15 cellular contexts compared by ENCODE assay signal in the genomic region with DNA sequence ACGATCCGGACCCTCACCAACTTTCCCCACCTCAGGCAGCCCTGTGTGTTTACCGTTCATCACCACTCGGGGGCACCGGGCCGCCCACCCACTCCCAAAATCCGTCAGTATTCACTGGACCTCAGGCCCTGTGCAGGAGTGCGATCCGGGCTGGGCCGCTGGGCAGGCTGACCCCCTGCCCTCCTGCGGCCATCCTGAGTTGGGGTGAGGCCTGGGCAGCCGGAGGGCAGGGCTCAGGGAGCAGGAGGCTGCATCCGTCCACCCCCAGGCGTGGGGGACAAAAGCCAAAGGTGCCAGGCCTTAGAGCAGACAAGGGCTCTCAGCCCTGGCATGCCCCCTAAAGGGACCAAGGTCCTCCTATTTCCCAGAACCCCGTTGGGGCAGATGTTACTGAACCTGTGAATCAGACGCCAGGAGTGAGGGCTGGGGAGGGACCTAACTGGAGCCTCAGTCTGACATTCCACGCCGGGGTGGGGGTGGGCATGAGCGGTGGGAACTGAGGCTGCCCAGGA. TPM values are rescaled to one million over a fixed set of nuclear protein-coding genes. Genes with fewer than 3 reads are reported as not detected.
DNase-seq lines count a peak whose midpoint lies in the region; ATAC-seq and TF ChIP-seq lines count a peak whose summit lies in the region.
"Had no signal": no experiment of that assay in that cellular context is flagged by ENCODE, and none has a peak within 500 bp of the region (broad histone marks: within the 10 kb centered on the region; RNA-seq: fewer than 3 reads in every experiment).

No MANE protein-coding gene starts in this region.

- intact Hi-C loops in posterior vena cava (cut with DNase I), result no loop called here

- H3K27ac ChIP-seq in SK-N-SH (ENCODE audit: low read depth in 2 of 2, low read length in 1 of 2), result no peak overlapping the region
- H3K27ac ChIP-seq: 22Rv1 had no signal

- 86% methylated on average over 11 of the region's 19 CpGs for WGBS in SK-N-SH (ENCODE audit: low lambda C conversion rate)

- no peak overlapping the region for H3K9ac ChIP-seq in SK-N-SH
- no peak overlapping the region for H3K9ac ChIP-seq in Loucy (ENCODE audit: low read depth, low read length, poor library complexity, severe bottlenecking)

- no peak overlapping the region for H3K4me3 ChIP-seq in SK-N-SH (ENCODE audit: low read depth in 2 of 2, low read length in 1 of 2)
- no peak overlapping the region for H3K4me3 ChIP-seq in Loucy (ENCODE audit: low read length, poor library complexity, severe bottlenecking)

- H3K9me3 ChIP-seq in SK-N-SH, result no peaks in the 10 kb centered on the region
- no peaks in the 10 kb centered on the region for H3K9me3 ChIP-seq in Loucy (ENCODE audit: insufficient read depth, low read depth, low read length)

- H3K9me2 ChIP-seq in SK-N-SH, result no peaks in the 10 kb centered on the region
- H3K9me2 ChIP-seq in Loucy (replicated peaks; ENCODE audit: low read depth, low read length), result no peaks in the 10 kb centered on the region

- CTCF ChIA-PET in SK-N-SH (lab: Yijun Ruan, JAX), result no interaction called here

- H3F3A ChIP-seq in SK-N-SH (replicated peaks; ENCODE audit: insufficient read depth) (no peaks in the 10 kb centered on the region), Loucy (ENCODE audit: low read depth) (no peaks in the 10 kb centered on the region)

- 0 out of 2 replicates have a peak, but pooled peaks cover 3% of the 10 kb centered on the region for H4K20me1 ChIP-seq in SK-N-SH (ENCODE audit: insufficient read depth)
- no peaks in the 10 kb centered on the region for H4K20me1 ChIP-seq in Loucy (ENCODE audit: insufficient read depth, low read length, poor library complexity, severe bottlenecking)

- H3K79me2 ChIP-seq in SK-N-SH (ENCODE audit: insufficient read depth) (no peaks in the 10 kb centered on the region), Loucy (ENCODE audit: insufficient read depth, low read length) (no peaks in the 10 kb centered on the region)

- TF ChIP-seq RAD21 in SK-N-SH (IDR thresholded peaks at IDR 0.05; ENCODE audit: low read length), result 0 out of 2 replicates have a peak, but pooled peaks have one; percentile 5

- H3K27me3 ChIP-seq in SK-N-SH (ENCODE audit: insufficient read depth) (no peaks in the 10 kb centered on the region), Loucy (ENCODE audit: insufficient read depth, low read length, poor library complexity, severe bottlenecking) (no peaks in the 10 kb centered on the region)

- no peak overlapping the region for H3K4me2 ChIP-seq in SK-N-SH
- H3K4me2 ChIP-seq in Loucy (ENCODE audit: low read depth, low read length, poor library complexity, severe bottlenecking), result no peak overlapping the region

- H2AFZ ChIP-seq in SK-N-SH (ENCODE audit: low read depth) (no peak overlapping the region), Loucy (ENCODE audit: low read length) (no peak overlapping the region)

- peaks cover 0 to 2% of the 10 kb centered on the region in 2 experiments; a peak in 1 of 4 replicates for H3K4me1 ChIP-seq in SK-N-SH (ENCODE audit: control insufficient read depth in 1 of 2, insufficient read depth in 2 of 2, low read depth in 1 of 2, low read length in 1 of 2)
- no peaks in the 10 kb centered on the region for H3K4me1 ChIP-seq in Loucy (ENCODE audit: insufficient read depth, low read length, poor library complexity, severe bottlenecking)

- TF ChIP-seq EP300 in SK-N-SH (IDR thresholded peaks at IDR 0.05; ENCODE audit: borderline replicate concordance in 1 of 2, low read depth in 1 of 2, low read length in 1 of 2), result no peak

- H3K36me3 ChIP-seq in SK-N-SH (replicated peaks in 1 of 2; ENCODE audit: control insufficient read depth in 1 of 2, insufficient read depth in 2 of 2, low read length in 1 of 2) (peaks cover 0 to 14% of the 10 kb centered on the region in 2 experiments), Loucy (ENCODE audit: insufficient read depth, low read length) (peaks cover 36% of the 10 kb centered on the region; the same call in 1 of the 2 replicates)

- DNase-seq in SK-N-SH (peak; percentile 44), islet precursor cell (peak; percentile 45), posterior vena cava (ENCODE audit: low spot score) (peak; percentile 64), NCI-H2227 (lab: John Stamatoyannopoulos, UW; ENCODE audit: unreplicated experiment) (no peak), NCI-H748 (lab: John Stamatoyannopoulos, UW; ENCODE audit: unreplicated experiment) (no peak)
- DNase-seq in stimulated activated naive CD4-positive, alpha-beta T cell treated with Interleukin-2 at 50 U/mL for 16 hours (lab: John Stamatoyannopoulos, UW), result no peak
- DNase-seq: activated CD4-positive, alpha-beta T cell treated with anti-CD3 and anti-CD28 coated beads for 4 hours; CD4-positive, alpha-beta memory T cell; effector memory CD4-positive, alpha-beta T cell; NCI-H1105; stimulated activated naive CD4-positive, alpha-beta T cell had no signal

- TF ChIP-seq CTCF in SK-N-SH (IDR thresholded peaks at IDR 0.05) (no peak; the same call in 1 of the 2 replicates), Loucy (conservative IDR thresholded peaks at IDR 0.05; ENCODE audit: low read length) (peak; percentile 41)

- POLR2A ChIA-PET in SK-N-SH (lab: Yijun Ruan, JAX), result no interaction called here

- no peak for ATAC-seq in SK-N-SH treated with all-trans-retinoic acid at 6 μM for 48 hours
- ATAC-seq: T-cell had no signal

TF ChIP-seq in SK-N-SH, 30 proteins besides CTCF, POLR2A, EP300 and RAD21 (continues in another document):
- TF ChIP-seq YY1 (IDR thresholded peaks at IDR 0.05; ENCODE audit: low read depth) (no peak), POLR2AphosphoS5 (IDR thresholded peaks at IDR 0.05; ENCODE audit: low read depth, low read length) (no peak), SMC3 (IDR thresholded peaks at IDR 0.05; ENCODE audit: low read depth, low read length) (no peak), RXRA (IDR thresholded peaks at IDR 0.05; ENCODE audit: borderline replicate concordance, low read depth) (no peak), ELF1 (IDR thresholded peaks at IDR 0.05) (no peak), TCF12 (IDR thresholded peaks at IDR 0.05) (no peak)
- TF ChIP-seq, protein P1, sequence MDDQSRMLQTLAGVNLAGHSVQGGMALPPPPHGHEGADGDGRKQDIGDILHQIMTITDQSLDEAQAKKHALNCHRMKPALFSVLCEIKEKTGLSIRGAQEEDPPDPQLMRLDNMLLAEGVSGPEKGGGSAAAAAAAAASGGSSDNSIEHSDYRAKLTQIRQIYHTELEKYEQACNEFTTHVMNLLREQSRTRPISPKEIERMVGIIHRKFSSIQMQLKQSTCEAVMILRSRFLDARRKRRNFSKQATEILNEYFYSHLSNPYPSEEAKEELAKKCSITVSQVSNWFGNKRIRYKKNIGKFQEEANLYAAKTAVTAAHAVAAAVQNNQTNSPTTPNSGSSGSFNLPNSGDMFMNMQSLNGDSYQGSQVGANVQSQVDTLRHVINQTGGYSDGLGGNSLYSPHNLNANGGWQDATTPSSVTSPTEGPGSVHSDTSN (IDR thresholded peaks at IDR 0.05), result no peak
- TF ChIP-seq, protein P2, sequence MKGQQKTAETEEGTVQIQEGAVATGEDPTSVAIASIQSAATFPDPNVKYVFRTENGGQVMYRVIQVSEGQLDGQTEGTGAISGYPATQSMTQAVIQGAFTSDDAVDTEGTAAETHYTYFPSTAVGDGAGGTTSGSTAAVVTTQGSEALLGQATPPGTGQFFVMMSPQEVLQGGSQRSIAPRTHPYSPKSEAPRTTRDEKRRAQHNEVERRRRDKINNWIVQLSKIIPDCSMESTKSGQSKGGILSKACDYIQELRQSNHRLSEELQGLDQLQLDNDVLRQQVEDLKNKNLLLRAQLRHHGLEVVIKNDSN (IDR thresholded peaks at IDR 0.05; ENCODE audit: borderline replicate concordance, low read depth), result no peak
- TF ChIP-seq, protein P3, sequence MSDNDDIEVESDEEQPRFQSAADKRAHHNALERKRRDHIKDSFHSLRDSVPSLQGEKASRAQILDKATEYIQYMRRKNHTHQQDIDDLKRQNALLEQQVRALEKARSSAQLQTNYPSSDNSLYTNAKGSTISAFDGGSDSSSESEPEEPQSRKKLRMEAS (IDR thresholded peaks at IDR 0.05; ENCODE audit: low read depth), result no peak

TF ChIP-seq in SK-N-SH treated with all-trans-retinoic acid at 6 μM for 48 hours, 23 proteins besides CTCF, POLR2A, EP300 and RAD21:
- TF ChIP-seq ZFP3 (CRISPR knock-in tag; IDR thresholded peaks at IDR 0.05), result no peak
- no peak for TF ChIP-seq ZC3H10 (CRISPR knock-in tag; IDR thresholded peaks at IDR 0.05)

RNA-seq across cellular contexts. Expression of a gene that starts 16.8 kb away (rescaled TPM):
- 2.2 and 3.4 TPM in 2 replicates for polyA plus RNA-seq in SK-N-SH (2012; rRNA removed)
- 1.1 and 1.4 TPM in 2 replicates for polyA plus RNA-seq in SK-N-SH (2012; cell fraction: cytosol; rRNA removed)
- polyA plus RNA-seq in SK-N-SH (2012; cell fraction: nucleus; rRNA removed), result 14.1 and 23.7 TPM in 2 replicates
- total RNA-seq in posterior vena cava, result under 1 TPM; 0.51 to 0.81 TPM

RNA-seq across cellular contexts. Expression of a gene that starts 33.2 kb away (rescaled TPM):
- 1.1 and 1.2 TPM in 2 replicates for polyA plus RNA-seq in SK-N-SH (2012; rRNA removed)
- 0.53 and 0.73 TPM in 2 replicates for polyA plus RNA-seq in SK-N-SH (2012; cell fraction: cytosol; rRNA removed)
- 4.1 and 4.5 TPM in 2 replicates for polyA plus RNA-seq in SK-N-SH (2012; cell fraction: nucleus; rRNA removed)
- 1 to 10 TPM; 3.3 to 3.8 TPM for total RNA-seq in posterior vena cava

Comparison
In these comparisons a context has a peak if more than half of its experiments do, and no peak if none do; other contexts are left out.
1. DNase-seq: peak in SK-N-SH (single experiment), islet precursor cell (single experiment) and posterior vena cava (single experiment); none in stimulated activated naive CD4-positive, alpha-beta T cell treated with Interleukin-2 at 50 U/mL for 16 hours (single experiment), NCI-H2227 (single experiment) and NCI-H748 (single experiment).